Comparison of ENCODE assay signal across 7 cellular contexts in the genomic region with DNA sequence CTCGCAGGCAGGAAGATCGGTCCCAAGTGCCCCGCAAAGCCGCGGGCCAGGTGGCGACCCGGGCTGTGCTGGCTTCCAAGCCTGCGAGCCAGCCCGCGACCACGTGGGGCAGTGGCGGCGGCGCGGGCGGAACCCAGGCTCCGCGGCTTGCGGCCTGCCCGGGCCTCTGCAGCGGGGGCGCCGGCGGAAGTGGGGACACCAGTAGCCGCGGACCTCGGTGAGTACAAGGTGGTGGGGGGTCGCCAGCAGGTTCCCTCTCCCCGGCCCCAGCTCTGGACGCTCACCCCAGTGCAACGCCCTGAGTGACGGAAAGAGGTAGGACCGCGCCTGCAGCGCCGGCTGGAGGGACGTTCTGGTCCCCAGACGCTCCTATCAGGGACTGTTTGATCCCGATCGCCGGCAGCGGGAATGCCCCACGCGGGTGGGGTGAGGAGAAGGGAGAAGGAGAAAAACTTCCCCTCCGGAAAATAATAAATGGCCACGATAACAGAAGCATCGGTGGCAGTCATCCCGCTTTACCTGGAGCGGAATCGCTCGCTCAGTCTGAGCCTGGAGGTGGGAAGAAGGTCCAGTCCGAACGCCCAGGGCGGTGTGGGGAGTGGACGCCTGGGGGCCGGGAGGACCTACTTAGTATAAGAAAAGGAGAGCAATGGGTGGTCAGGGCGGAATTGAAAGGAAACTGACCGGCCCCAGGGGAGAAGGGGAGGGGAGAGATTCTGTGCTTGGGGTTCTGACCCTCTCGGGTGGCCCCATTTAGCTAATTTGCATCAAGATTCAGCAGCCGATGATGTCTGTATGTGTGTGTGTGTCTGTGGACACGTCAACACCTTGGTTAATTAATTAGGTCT. TPM values are rescaled to one million over a fixed set of nuclear protein-coding genes. Genes with fewer than 3 reads are reported as not detected.
DNase-seq lines count a peak whose midpoint lies in the region; FAIRE-seq and TF ChIP-seq lines count a peak whose summit lies in the region.

Gene GEMIN7, plus strand, starts transcription at position 198 of the 848 bp plus-strand sequence. CDS start 10,855 bp downstream, outside the sequence.

- H3K36me3 ChIP-seq in KOPT-K1 (ENCODE audit: insufficient read depth, low read length): peaks cover 12% of the 10 kb centered on the region
- H3K36me3 ChIP-seq in neural progenitor cell: no peaks in the 10 kb centered on the region
- H3K36me3 ChIP-seq in stomach smooth muscle (ENCODE audit: control insufficient read depth in 2 of 2, insufficient read depth in 2 of 2, low read length in 2 of 2): peaks cover 3 to 8% of the 10 kb centered on the region in 2 donors

- H3K4me1 ChIP-seq in neural progenitor cell: peaks cover 33% of the 10 kb centered on the region
- peaks cover 30% of the 10 kb centered on the region for H3K4me1 ChIP-seq in stomach smooth muscle (ENCODE audit: control insufficient read depth, insufficient read depth, low read length)

- peaks cover 23% of the 10 kb centered on the region for H3K27me3 Mint-ChIP-seq in neural progenitor cell (ENCODE audit: insufficient read depth, low read depth)

- H3K36me3 Mint-ChIP-seq in neural progenitor cell: peaks cover 9% of the 10 kb centered on the region

- TF ChIP-seq CTCF in foreskin fibroblast (IDR thresholded peaks at IDR 0.05; ENCODE audit: low read depth, low read length) (no peak), neural progenitor cell (IDR thresholded peaks at IDR 0.05) (peak; percentile 43)

- H3K4me3 Mint-ChIP-seq in neural progenitor cell: peak within 1 kb of the TSS; percentile 99

- H3K27me3 ChIP-seq in neural progenitor cell (peaks cover 36% of the 10 kb centered on the region), stomach smooth muscle (ENCODE audit: control insufficient read depth in 1 of 2, insufficient read depth in 2 of 2, low read length in 2 of 2) (no peaks in the 10 kb centered on the region)

- no peaks in the 10 kb centered on the region for H3K9me3 ChIP-seq in KOPT-K1 (ENCODE audit: insufficient read depth, low read length, poor library complexity, severe bottlenecking)
- no peaks in the 10 kb centered on the region for H3K9me3 ChIP-seq in neural progenitor cell (ENCODE audit: low read depth)
- no peaks in the 10 kb centered on the region for H3K9me3 ChIP-seq in stomach smooth muscle (ENCODE audit: control insufficient read depth in 2 of 2, low read length in 2 of 2)

- peak within 1 kb of the TSS; percentile 78 for H3K9ac ChIP-seq in neural progenitor cell
- peak within 1 kb of the TSS; percentile 92 to 96 for H3K9ac ChIP-seq in stomach smooth muscle (ENCODE audit: low read length in 2 of 2)

- DNase-seq in GM18507 (ENCODE audit: extremely low spot score, insufficient read length, low read depth): peak; percentile 66
- DNase-seq in activated effector memory CD4-positive, alpha-beta T cell treated with anti-CD3 and anti-CD28 coated beads, Interleukin-2, amount 50 U/mL, for 16 hours: peak; percentile 93
- DNase-seq in foreskin fibroblast: peak; percentile 75 to 91
- peak; percentile 94 for DNase-seq in neural progenitor cell (ENCODE audit: low spot score)

- peaks cover 62% of the 10 kb centered on the region for H3F3A ChIP-seq in neural progenitor cell (ENCODE audit: low read depth)

- H4K20me1 ChIP-seq in neural progenitor cell (ENCODE audit: low read depth): peaks cover 31% of the 10 kb centered on the region

- FAIRE-seq in GM18507 (lab: Jason Lieb, UNC): peak; percentile 85

- no peaks in the 10 kb centered on the region for H3K9me3 Mint-ChIP-seq in neural progenitor cell

- peak; percentile 76 for TF ChIP-seq POLR2A in Raji (IDR thresholded peaks at IDR 0.05; ENCODE audit: insufficient read depth, low read depth, low read length)

- H3K79me2 ChIP-seq in neural progenitor cell (ENCODE audit: low read depth): peaks cover 45% of the 10 kb centered on the region

- H3K27ac Mint-ChIP-seq in neural progenitor cell: peak within 1 kb of the TSS; percentile 72

- H3K4me2 ChIP-seq in neural progenitor cell: peak within 1 kb of the TSS; percentile 83

- H2AFZ ChIP-seq in neural progenitor cell (replicated peaks): peak within 1 kb of the TSS; percentile 92

- H3K27ac ChIP-seq in KOPT-K1 (ENCODE audit: low read depth, low read length, poor library complexity, severe bottlenecking) (peak within 1 kb of the TSS; percentile 73), neural progenitor cell (peak within 1 kb of the TSS; percentile 13), stomach smooth muscle (ENCODE audit: low read length) (peak within 1 kb of the TSS; percentile 49)

- peak within 1 kb of the TSS; percentile 97 to 100 for H3K4me3 ChIP-seq in foreskin fibroblast (ENCODE audit: low read depth in 1 of 2, low read length in 2 of 2)
- peak within 1 kb of the TSS; percentile 91 for H3K4me3 ChIP-seq in neural progenitor cell
- peak within 1 kb of the TSS; percentile 97 to 99 for H3K4me3 ChIP-seq in stomach smooth muscle (ENCODE audit: low read length in 2 of 2)

- peaks cover 30% of the 10 kb centered on the region for H3K4me1 Mint-ChIP-seq in neural progenitor cell

RNA-seq across cellular contexts. Expression of gene GEMIN7, which starts in this region (rescaled TPM):
- total RNA-seq in neural progenitor cell (ENCODE audit: low replicate concordance): 7.3 and 32.6 TPM in 2 replicates

Comparison
In these comparisons a context has a peak if more than half of its experiments do, and no peak if none do; other contexts are left out.
1. Peak in every context shown above with its lines: DNase-seq, H3K4me3 ChIP-seq and H3K27ac ChIP-seq.
2. H3K27ac ChIP-seq: peak in every context shown above with its lines; median percentile 73 in KOPT-K1; 49 in stomach smooth muscle; 13 in neural progenitor cell.